Comparison of ENCODE assay signal across 10 cellular contexts in the genomic region with DNA sequence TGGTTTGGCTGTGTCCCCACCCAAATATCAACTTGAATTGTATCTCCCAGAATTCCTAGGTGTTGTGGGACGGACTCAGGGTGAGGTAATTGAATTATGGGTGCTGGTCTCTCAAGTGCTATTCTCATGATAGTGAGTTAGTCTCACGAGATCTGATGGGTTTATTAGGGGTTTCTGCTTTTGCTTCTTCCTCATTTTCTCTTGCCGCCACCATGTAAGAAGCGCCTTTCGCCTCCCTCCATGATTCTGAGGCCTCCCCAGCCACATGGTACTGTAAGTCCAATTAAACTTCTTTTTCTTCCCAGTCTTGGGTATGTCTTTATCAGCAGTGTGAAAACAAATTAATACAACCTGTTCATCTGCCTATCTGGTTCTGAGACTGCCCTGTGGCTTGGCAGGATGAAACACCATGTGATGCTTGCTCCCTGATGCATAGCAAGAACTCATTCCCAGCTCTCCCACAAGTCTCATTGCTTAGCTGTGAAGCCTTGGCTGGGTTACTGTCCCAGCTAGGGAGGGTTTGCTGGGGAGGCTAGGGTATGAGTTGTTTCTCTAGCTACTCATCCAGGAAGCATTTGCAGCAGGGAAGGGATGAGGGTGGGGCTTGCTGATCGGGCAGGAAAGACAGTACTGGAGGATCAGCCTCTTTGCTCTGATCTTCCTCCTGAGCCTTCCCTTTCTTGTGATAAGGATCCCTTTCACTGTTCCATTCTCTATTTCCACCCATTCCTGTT. TPM values are rescaled to one million over a fixed set of nuclear protein-coding genes. Genes with fewer than 3 reads are reported as not detected.
DNase-seq lines count a peak whose midpoint lies in the region; ATAC-seq and TF ChIP-seq lines count a peak whose summit lies in the region.
"Had no signal": no experiment of that assay in that cellular context is flagged by ENCODE, and none has a peak within 500 bp of the region (broad histone marks: within the 10 kb centered on the region; RNA-seq: fewer than 3 reads in every experiment).

No MANE protein-coding gene starts in this region.

- in situ Hi-C loops in GM13977 (cut with MboI; ENCODE audit: low pct_unique_long_range_greater_than_20kb, low sequenced_read_pairs, unreplicated experiment), result no loop called here

- H3K9ac ChIP-seq in trophoblast cell (ENCODE audit: low read length), result no peak overlapping the region

- peaks cover 11% of the 10 kb centered on the region for H3K4me1 ChIP-seq in CD4-positive, CD25-positive, alpha-beta regulatory T cell (ENCODE audit: control insufficient read depth, insufficient read depth, low read length, poor library complexity, severe bottlenecking)
- H3K4me1 ChIP-seq in PC-9 (replicated peaks; ENCODE audit: insufficient read depth), result peaks cover 10% of the 10 kb centered on the region; the same call in 1 of the 2 replicates
- peaks cover 7 to 11% of the 10 kb centered on the region in 2 experiments for H3K4me1 ChIP-seq in trophoblast cell (ENCODE audit: control insufficient read depth in 1 of 2, insufficient read depth in 2 of 2, low read length in 2 of 2)

- H3K23ac ChIP-seq in trophoblast cell (ENCODE audit: low read length), result no peak overlapping the region

- BruUV-seq in PC-9 (replicated peaks; lab: Mats Ljungman, UMichigan), result no TSS peak

- H2AFZ ChIP-seq in PC-9 (0 out of 2 replicates have a peak overlapping the region, but pooled peaks have one; percentile 31), trophoblast cell (ENCODE audit: insufficient read depth, low read length, poor library complexity) (no peak overlapping the region)

- no peak overlapping the region for H4K91ac ChIP-seq in trophoblast cell (ENCODE audit: low read depth, low read length)

- peaks cover under 1% of the 10 kb centered on the region for H3K36me3 Mint-ChIP-seq in CD4-positive, CD25-positive, alpha-beta regulatory T cell

- no peak overlapping the region for H4K8ac ChIP-seq in trophoblast cell (ENCODE audit: low read depth, low read length)

- ATAC-seq in CD4-positive, CD25-positive, alpha-beta regulatory T cell (ENCODE audit: low read depth in 2 of 2), result no peak
- no peak for ATAC-seq in stimulated activated naive CD8-positive, alpha-beta T cell treated with anti-CD3 and anti-CD28 coated beads, Interleukin-15, Interleukin-2, amounts not matched to agents 100 U/mL and 50 U/mL, for 24 hours
- no peak for ATAC-seq in HG02981 (IDR thresholded peaks at IDR 0.05; ENCODE audit: unreplicated experiment)

- CTCF ChIA-PET in PC-9 (lab: Charles Lee), result interaction anchor here (0.7 kb wide), 1 partner anchor 481 kb away, joined by 3 read pairs; no protein-coding TSS in a partner anchor

- H3K9me3 Mint-ChIP-seq in CD4-positive, CD25-positive, alpha-beta regulatory T cell, result peaks cover 0 to 12% (median 6%) of the 10 kb centered on the region in 7 donors

- peaks cover 2% of the 10 kb centered on the region for H3K27me3 ChIP-seq in CD4-positive, CD25-positive, alpha-beta regulatory T cell (ENCODE audit: control insufficient read depth, insufficient read depth, low read length)
- H3K27me3 ChIP-seq in PC-9 (ENCODE audit: insufficient read depth, low read depth), result no peaks in the 10 kb centered on the region
- peaks cover 18% of the 10 kb centered on the region for H3K27me3 ChIP-seq in trophoblast cell (ENCODE audit: insufficient read depth, low read length)

- H3K27ac ChIP-seq in CD4-positive, CD25-positive, alpha-beta regulatory T cell (ENCODE audit: insufficient read depth, low read length, poor library complexity, severe bottlenecking), result no peak overlapping the region
- H3K27ac ChIP-seq in PC-9 (no peak overlapping the region), trophoblast cell (ENCODE audit: low read depth, low read length) (no peak overlapping the region)

- H3K36me3 ChIP-seq in CD4-positive, CD25-positive, alpha-beta regulatory T cell (ENCODE audit: control insufficient read depth, insufficient read depth, low read length), result no peaks in the 10 kb centered on the region
- no peaks in the 10 kb centered on the region for H3K36me3 ChIP-seq in PC-9 (ENCODE audit: low read depth)
- H3K36me3 ChIP-seq in trophoblast cell (ENCODE audit: control insufficient read depth in 1 of 2, insufficient read depth in 2 of 2, low read length in 2 of 2), result peaks cover 0 to 1% of the 10 kb centered on the region in 2 experiments

- intact Hi-C loops in PC-9 (cut with micrococcal nuclease; ENCODE audit: unreplicated experiment), result no loop called here

- no peaks in the 10 kb centered on the region for H4K20me1 ChIP-seq in PC-9 (ENCODE audit: insufficient read depth)

- H3K9me2 ChIP-seq in PC-9 (ENCODE audit: insufficient read depth), result no peaks in the 10 kb centered on the region

- no peak for TF ChIP-seq CTCF in PC-9 (conservative IDR thresholded peaks at IDR 0.05)
- TF ChIP-seq CTCF in epithelial cell of proximal tubule (conservative IDR thresholded peaks at IDR 0.05; ENCODE audit: low read depth, low read length), result no peak
- TF ChIP-seq CTCF in GM13977 (IDR thresholded peaks at IDR 0.05; ENCODE audit: extremely low read depth, insufficient read depth, missing control alignments), result no peak

- H3K4me2 ChIP-seq in PC-9 (peak overlapping the region; percentile 27), trophoblast cell (ENCODE audit: low read length) (no peak overlapping the region)

- WGBS in trophoblast cell (ENCODE audit: extremely low coverage, insufficient coverage, insufficient read length), result no CpG with 5 or more reads among the region's 6 CpGs

- peaks cover 1 to 12% (median 9%) of the 10 kb centered on the region in 4 donors for H3K4me1 Mint-ChIP-seq in CD4-positive, CD25-positive, alpha-beta regulatory T cell

- DNase-seq in CD4-positive, CD25-positive, alpha-beta regulatory T cell, result no peak
- peak; percentile 31 to 40 for DNase-seq in PC-9
- peak; percentile 97 for DNase-seq in epithelial cell of proximal tubule (ENCODE audit: low read depth)
- DNase-seq in trophoblast cell, result peak; percentile 54 to 57
- DNase-seq in GM13977 (ENCODE audit: low spot score), result no peak
- no peak for DNase-seq in stimulated activated naive CD8-positive, alpha-beta T cell treated with anti-CD3 and anti-CD28 coated beads, Interleukin-15, Interleukin-2, amounts not matched to agents 100 U/mL and 50 U/mL, for 24 hours
- no peak for DNase-seq in NCI-H526 treated with DMSO at 0.1 percent for 48 hours (lab: John Stamatoyannopoulos, UW)
- DNase-seq: caudate nucleus had no signal

- H3F3A ChIP-seq in PC-9 (ENCODE audit: insufficient read depth, low read depth), result peaks cover 3% of the 10 kb centered on the region; the same call in 1 of the 2 replicates

- peak overlapping the region in 2 of 3 donors; percentile 21 to 50 for H3K27ac Mint-ChIP-seq in CD4-positive, CD25-positive, alpha-beta regulatory T cell
- H3K27ac Mint-ChIP-seq: mesothelial cell of epicardium had no signal

- H3K79me2 ChIP-seq in PC-9 (ENCODE audit: low read depth), result no peaks in the 10 kb centered on the region
- H3K79me2 ChIP-seq in trophoblast cell (ENCODE audit: control insufficient read depth, insufficient read depth, low read length, poor library complexity), result no peaks in the 10 kb centered on the region

- H3K18ac ChIP-seq in trophoblast cell (ENCODE audit: low read length), result no peak overlapping the region

- no peak overlapping the region for H2BK120ac ChIP-seq in trophoblast cell (ENCODE audit: insufficient read depth, low read length, poor library complexity)

- no peak overlapping the region for H3K14ac ChIP-seq in trophoblast cell (ENCODE audit: low read length)

- POLR2A ChIA-PET in PC-9 (lab: Charles Lee; ENCODE audit: unreplicated experiment), result interaction anchor here (0.6 kb wide), 1 partner anchor 468 kb away, joined by 3 read pairs; no protein-coding TSS in a partner anchor

- H2BK5ac ChIP-seq in trophoblast cell (ENCODE audit: low read depth, low read length, poor library complexity), result no peak overlapping the region

- H3K27me3 Mint-ChIP-seq in CD4-positive, CD25-positive, alpha-beta regulatory T cell, result peaks cover 5% of the 10 kb centered on the region

- no peak overlapping the region for H3K4ac ChIP-seq in trophoblast cell (ENCODE audit: low read depth, low read length)

- H3K4me3 ChIP-seq in CD4-positive, CD25-positive, alpha-beta regulatory T cell (ENCODE audit: low read depth, low read length), result no peak overlapping the region
- H3K4me3 ChIP-seq in PC-9 (no peak overlapping the region), epithelial cell of proximal tubule (ENCODE audit: low read depth, low read length) (peak overlapping the region; percentile 54), trophoblast cell (ENCODE audit: low read depth, low read length) (no peak overlapping the region)

- H2AK5ac ChIP-seq in trophoblast cell (ENCODE audit: low read length), result no peak overlapping the region

- H3K4me3 Mint-ChIP-seq in CD4-positive, CD25-positive, alpha-beta regulatory T cell, result peak overlapping the region in 1 of 4 donors; percentile 34
- H3K4me3 Mint-ChIP-seq: mesothelial cell of epicardium had no signal

- H4K12ac ChIP-seq in trophoblast cell (ENCODE audit: low read depth, low read length), result no peak overlapping the region

- H3K79me1 ChIP-seq in trophoblast cell (ENCODE audit: low read length), result no peaks in the 10 kb centered on the region

- H2BK12ac ChIP-seq in trophoblast cell (ENCODE audit: low read length), result no peak overlapping the region

- peaks cover 7 to 13% of the 10 kb centered on the region in 2 experiments for H3K9me3 ChIP-seq in CD4-positive, CD25-positive, alpha-beta regulatory T cell (ENCODE audit: control insufficient read depth in 2 of 2, low read length in 2 of 2)
- H3K9me3 ChIP-seq in PC-9 (ENCODE audit: insufficient read depth, low read depth) (no peaks in the 10 kb centered on the region; the same call in 1 of the 2 replicates), trophoblast cell (ENCODE audit: insufficient read depth, low read depth, low read length) (peaks cover 9% of the 10 kb centered on the region)

RNA-seq across cellular contexts. Expression of a gene that starts 3.7 kb away (rescaled TPM):
- total RNA-seq in CD4-positive, CD25-positive, alpha-beta regulatory T cell, result 47.3 TPM
- 100 to 1,000 TPM in 3 of 4 donors, 10 to 100 TPM in 1; 98.4 to 160 (median 127) TPM for polyA plus RNA-seq in CD4-positive, CD25-positive, alpha-beta regulatory T cell
- total RNA-seq in PC-9 (2021), result 40.9 and 42.2 TPM in 2 replicates
- total RNA-seq in epithelial cell of proximal tubule, result 107 and 124 TPM in 2 replicates
- 0.29 and 0.30 TPM in 2 replicates for polyA plus RNA-seq in trophoblast cell (2013)

RNA-seq across cellular contexts. Expression of a gene that starts 43.9 kb away (rescaled TPM):
- total RNA-seq in CD4-positive, CD25-positive, alpha-beta regulatory T cell, result 66.3 TPM
- polyA plus RNA-seq in CD4-positive, CD25-positive, alpha-beta regulatory T cell, result 10 to 100 TPM; 37.9 to 53.1 (median 46.3) TPM
- 22.7 and 29.4 TPM in 2 replicates for total RNA-seq in PC-9 (2021)
- 40.9 and 53.7 TPM in 2 replicates for total RNA-seq in epithelial cell of proximal tubule
- 17.4 and 17.8 TPM in 2 replicates for polyA plus RNA-seq in trophoblast cell (2013)

Comparison
In these comparisons a context has a peak if more than half of its experiments do, and no peak if none do; other contexts are left out.
1. DNase-seq: peak in PC-9 (2 of 2), epithelial cell of proximal tubule (single experiment) and trophoblast cell (2 of 2); none in CD4-positive, CD25-positive, alpha-beta regulatory T cell (0 of 3), GM13977 (single experiment), stimulated activated naive CD8-positive, alpha-beta T cell treated with anti-CD3 and anti-CD28 coated beads, Interleukin-15, Interleukin-2, amounts not matched to agents 100 U/mL and 50 U/mL, for 24 hours (single experiment) and NCI-H526 treated with DMSO at 0.1 percent for 48 hours (single experiment).